Comparison of ENCODE assay signal across 12 cellular contexts in genomic region chr13:32829676-32830091, GRCh38.
DNase-seq lines count a peak whose midpoint lies in the region; ATAC-seq and TF ChIP-seq lines count a peak whose summit lies in the region.
"Had no signal": no experiment of that assay in that cellular context is flagged by ENCODE, and none has a peak within 500 bp of the region (broad histone marks: within the 10 kb centered on the region; RNA-seq: fewer than 3 reads in every experiment).

No MANE protein-coding gene starts in this region.

- H3K9ac ChIP-seq in KMS-11: no peak overlapping the region

- H3K4me3 Mint-ChIP-seq in nephron progenitor cell: peak overlapping the region; percentile 7

- no peaks in the 10 kb centered on the region for H4K20me1 ChIP-seq in KMS-11 (ENCODE audit: insufficient read depth)

- no peak for TF ChIP-seq POLR2A in breast epithelium (IDR thresholded peaks at IDR 0.05)

- H3K9me3 Mint-ChIP-seq in nephron progenitor cell: peaks cover 19% of the 10 kb centered on the region

- no peaks in the 10 kb centered on the region for H3K4me1 ChIP-seq in KMS-11 (ENCODE audit: low read depth, poor library complexity, severe bottlenecking)
- no peaks in the 10 kb centered on the region for H3K4me1 ChIP-seq in breast epithelium

- peaks cover 4% of the 10 kb centered on the region for H3K27me3 Mint-ChIP-seq in nephron progenitor cell (ENCODE audit: low read depth, poor library complexity)

- intact Hi-C loops in breast epithelium (cut with DNase I; ENCODE audit: low total_unique reads): no loop called here

- no peak for ATAC-seq in HG02798 (IDR thresholded peaks at IDR 0.05; ENCODE audit: poor library complexity, unreplicated experiment)
- ATAC-seq in GM19395 (IDR thresholded peaks at IDR 0.05; ENCODE audit: unreplicated experiment): no peak
- ATAC-seq: left cardiac atrium had no signal

- peak overlapping the region; percentile 41; the same call in 1 of the 2 replicates for H2AFZ ChIP-seq in KMS-11 (ENCODE audit: low read depth)

- no peaks in the 10 kb centered on the region for H3K79me2 ChIP-seq in KMS-11 (ENCODE audit: insufficient read depth, low read depth)

- DNase-seq in GM03348 (ENCODE audit: low spot score) (peak; percentile 37), breast epithelium (ENCODE audit: low spot score in 2 of 2) (no peak), nephron progenitor cell (no peak), Kasumi-1 (lab: John Stamatoyannopoulos, UW) (no peak), NCI-H1417 (lab: John Stamatoyannopoulos, UW) (no peak)
- DNase-seq: effector CD4-positive, alpha-beta T cell; left cardiac atrium; NCI-H1694; T-helper 1 cell had no signal

- peaks cover 7% of the 10 kb centered on the region for H3K36me3 Mint-ChIP-seq in nephron progenitor cell (ENCODE audit: low read depth)

- H3K27ac Mint-ChIP-seq in nephron progenitor cell: peak overlapping the region; percentile 4

- H3K27me3 ChIP-seq in KMS-11 (ENCODE audit: insufficient read depth, low read depth): no peaks in the 10 kb centered on the region
- H3K27me3 ChIP-seq in breast epithelium: no peaks in the 10 kb centered on the region

- TF ChIP-seq CTCF in KMS-11 (conservative IDR thresholded peaks at IDR 0.05; ENCODE audit: low read depth, low read length): no peak
- TF ChIP-seq CTCF in breast epithelium (IDR thresholded peaks at IDR 0.05): no peak
- TF ChIP-seq CTCF in nephron progenitor cell (IDR thresholded peaks at IDR 0.05): no peak

- peaks cover 1 to 11% of the 10 kb centered on the region in 2 donors for H3K9me3 ChIP-seq in breast epithelium

- H3K4me1 Mint-ChIP-seq in nephron progenitor cell: peaks cover 34% of the 10 kb centered on the region

- H3K27ac ChIP-seq in KMS-11 (no peak overlapping the region; the same call in 1 of the 2 replicates), breast epithelium (peak overlapping the region in 1 of 2 donors; percentile 19)

- H3K36me3 ChIP-seq in KMS-11 (ENCODE audit: insufficient read depth) (no peaks in the 10 kb centered on the region), breast epithelium (no peaks in the 10 kb centered on the region)

- peak overlapping the region; percentile 21; the same call in 1 of the 2 replicates for H3K4me2 ChIP-seq in KMS-11

- H3K4me3 ChIP-seq in KMS-11 (IDR thresholded peaks at IDR 0.05; ENCODE audit: insufficient read depth, low read depth, low read length) (no peak overlapping the region), breast epithelium (peak overlapping the region in 2 of 3 donors; percentile 5 to 8)
